1 cellular context compared by ENCODE assay signal in the genomic region with DNA sequence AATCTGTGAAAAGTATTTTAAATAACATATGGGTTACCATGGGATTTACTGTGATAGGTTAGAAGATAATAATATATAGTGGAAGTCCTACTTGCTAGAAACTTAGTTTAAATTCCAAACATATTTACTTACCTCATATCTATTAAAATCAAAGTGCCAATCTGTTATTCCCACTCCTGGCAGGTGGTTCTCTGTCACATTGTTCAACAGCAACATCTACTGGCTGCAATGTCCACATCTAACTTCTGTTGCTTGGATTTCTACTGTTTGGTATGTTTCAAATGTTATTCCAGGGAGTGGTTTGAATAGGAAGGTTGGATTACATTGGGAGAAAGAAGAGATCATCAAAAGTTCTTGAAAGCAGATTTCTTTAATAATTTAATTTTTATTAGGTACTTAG.
TF ChIP-seq lines count a peak whose summit lies in the region.

No MANE protein-coding gene starts in this region.

TF ChIP-seq in liver, 16 proteins besides CTCF, POLR2A, EP300 and RAD21 (continued from another document):
- TF ChIP-seq MAX (IDR thresholded peaks at IDR 0.05) (no peak), HNF4A (conservative IDR thresholded peaks at IDR 0.05) (no peak), REST (IDR thresholded peaks at IDR 0.05) (no peak), TAF1 (conservative IDR thresholded peaks at IDR 0.05) (no peak), FOXA1 (IDR thresholded peaks at IDR 0.05) (no peak), SP1 (IDR thresholded peaks at IDR 0.05) (no peak), EGR1 (IDR thresholded peaks at IDR 0.05; ENCODE audit: low read depth in 2 of 2) (no peak), JUND (IDR thresholded peaks at IDR 0.05) (no peak), NR2F2 (IDR thresholded peaks at IDR 0.05) (no peak), FOXA2 (IDR thresholded peaks at IDR 0.05) (no peak), HNF4G (IDR thresholded peaks at IDR 0.05) (no peak)
- TF ChIP-seq, protein P1, sequence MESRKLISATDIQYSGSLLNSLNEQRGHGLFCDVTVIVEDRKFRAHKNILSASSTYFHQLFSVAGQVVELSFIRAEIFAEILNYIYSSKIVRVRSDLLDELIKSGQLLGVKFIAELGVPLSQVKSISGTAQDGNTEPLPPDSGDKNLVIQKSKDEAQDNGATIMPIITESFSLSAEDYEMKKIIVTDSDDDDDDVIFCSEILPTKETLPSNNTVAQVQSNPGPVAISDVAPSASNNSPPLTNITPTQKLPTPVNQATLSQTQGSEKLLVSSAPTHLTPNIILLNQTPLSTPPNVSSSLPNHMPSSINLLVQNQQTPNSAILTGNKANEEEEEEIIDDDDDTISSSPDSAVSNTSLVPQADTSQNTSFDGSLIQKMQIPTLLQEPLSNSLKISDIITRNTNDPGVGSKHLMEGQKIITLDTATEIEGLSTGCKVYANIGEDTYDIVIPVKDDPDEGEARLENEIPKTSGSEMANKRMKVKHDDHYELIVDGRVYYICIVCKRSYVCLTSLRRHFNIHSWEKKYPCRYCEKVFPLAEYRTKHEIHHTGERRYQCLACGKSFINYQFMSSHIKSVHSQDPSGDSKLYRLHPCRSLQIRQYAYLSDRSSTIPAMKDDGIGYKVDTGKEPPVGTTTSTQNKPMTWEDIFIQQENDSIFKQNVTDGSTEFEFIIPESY (IDR thresholded peaks at IDR 0.05) = no peak
TF ChIP-seq in liver: peak in this region for 0.
